ENCODE assay signal across 10 cellular contexts in genomic region chr18:75204262-75204977, GRCh38. TPM values are rescaled to one million over a fixed set of nuclear protein-coding genes. Genes with fewer than 3 reads are reported as not detected.
DNase-seq lines count a peak whose midpoint lies in the region; ATAC-seq and TF ChIP-seq lines count a peak whose summit lies in the region.
"Had no signal": no experiment of that assay in that cellular context is flagged by ENCODE, and none has a peak within 500 bp of the region (broad histone marks: within the 10 kb centered on the region; RNA-seq: fewer than 3 reads in every experiment).

No MANE protein-coding gene starts in this region.

- H3K18ac ChIP-seq in neuronal stem cell (ENCODE audit: low read length) = no peak overlapping the region

- no peak overlapping the region for H3K27ac ChIP-seq in neuronal stem cell (replicated peaks; ENCODE audit: low read length)

- peaks cover 0 to 51% (median 23%) of the 10 kb centered on the region in 3 experiments for H3K27me3 ChIP-seq in neuronal stem cell (ENCODE audit: control insufficient read depth in 3 of 3, insufficient read depth in 3 of 3, low read depth in 1 of 3, low read length in 3 of 3)

- H4K8ac ChIP-seq in neuronal stem cell (ENCODE audit: low read depth, low read length) = no peak overlapping the region

- peaks cover 2 to 38% (median 23%) of the 10 kb centered on the region in 3 donors for H3K27me3 Mint-ChIP-seq in CD14-positive monocyte (ENCODE audit: low read depth in 3 of 3)
- H3K27me3 Mint-ChIP-seq in activated CD4-positive, alpha-beta memory T cell treated with anti-CD3 and anti-CD28 coated beads for 36 hours = no peaks in the 10 kb centered on the region
- H3K27me3 Mint-ChIP-seq in glutamatergic neuron (ENCODE audit: unreplicated experiment) = peaks cover 15% of the 10 kb centered on the region

- H3K4me3 Mint-ChIP-seq in CD14-positive monocyte = peak overlapping the region; percentile 81 to 96
- H3K4me3 Mint-ChIP-seq in activated CD4-positive, alpha-beta memory T cell treated with anti-CD3 and anti-CD28 coated beads for 36 hours = peak overlapping the region; percentile 55
- H3K4me3 Mint-ChIP-seq in glutamatergic neuron (ENCODE audit: unreplicated experiment) = peak overlapping the region; percentile 73

- H3K4me1 Mint-ChIP-seq in CD14-positive monocyte (peaks cover 36% of the 10 kb centered on the region), glutamatergic neuron (ENCODE audit: low read depth, unreplicated experiment) (peaks cover 12% of the 10 kb centered on the region)
- peaks cover 55% of the 10 kb centered on the region for H3K4me1 Mint-ChIP-seq in activated CD4-positive, alpha-beta memory T cell treated with anti-CD3 and anti-CD28 coated beads for 36 hours (ENCODE audit: low read depth)

- H3K4me1 ChIP-seq in neuronal stem cell (ENCODE audit: control insufficient read depth in 2 of 2, insufficient read depth in 1 of 2, low read depth in 1 of 2, low read length in 2 of 2) = peaks cover 11 to 16% of the 10 kb centered on the region in 2 donors

- H2BK15ac ChIP-seq in neuronal stem cell (ENCODE audit: low read length) = no peak overlapping the region

- peak overlapping the region; percentile 47 for H3K23ac ChIP-seq in neuronal stem cell (ENCODE audit: low read depth, low read length, poor library complexity)

- peaks cover 0 to 1% (median 0%) of the 10 kb centered on the region in 7 donors for H3K9me3 Mint-ChIP-seq in CD14-positive monocyte
- no peaks in the 10 kb centered on the region for H3K9me3 Mint-ChIP-seq in activated CD4-positive, alpha-beta memory T cell treated with anti-CD3 and anti-CD28 coated beads for 36 hours
- peaks cover 11% of the 10 kb centered on the region for H3K9me3 Mint-ChIP-seq in glutamatergic neuron (ENCODE audit: unreplicated experiment)
- H3K9me3 Mint-ChIP-seq: IgD-negative memory B cell had no signal

- H3K9ac ChIP-seq in neuronal stem cell (ENCODE audit: low read depth, low read length, poor library complexity) = no peak overlapping the region

- H3K27ac Mint-ChIP-seq in CD14-positive monocyte = no peak overlapping the region
- H3K27ac Mint-ChIP-seq in activated CD4-positive, alpha-beta memory T cell treated with anti-CD3 and anti-CD28 coated beads for 36 hours = no peak overlapping the region
- H3K27ac Mint-ChIP-seq in glutamatergic neuron (ENCODE audit: unreplicated experiment) = no peak overlapping the region

- CTCF ChIA-PET in activated CD4-positive, alpha-beta memory T cell treated with anti-CD3 and anti-CD28 coated beads for 36 hours (lab: Charles Lee) = no interaction called here

- no CpG with 5 or more reads among the region's 70 CpGs for WGBS in neuronal stem cell (ENCODE audit: extremely low coverage in 2 of 2, insufficient read length in 2 of 2, insufficient replicate concordance in 1 of 2), 2 donors

- no peak overlapping the region for H2BK12ac ChIP-seq in neuronal stem cell (ENCODE audit: low read length)

- H3K14ac ChIP-seq in neuronal stem cell (ENCODE audit: low read length) = peak overlapping the region; percentile 27

- POLR2A ChIA-PET in activated CD4-positive, alpha-beta memory T cell treated with anti-CD3 and anti-CD28 coated beads for 36 hours (lab: Charles Lee) = no interaction called here

- H2BK5ac ChIP-seq in neuronal stem cell (ENCODE audit: low read length) = peak overlapping the region; percentile 32

- no peak overlapping the region for H4K91ac ChIP-seq in neuronal stem cell (ENCODE audit: low read depth, low read length, poor library complexity)

- no peak overlapping the region for H3K4ac ChIP-seq in neuronal stem cell (ENCODE audit: low read length)

- H3K36me3 Mint-ChIP-seq in CD14-positive monocyte = peaks cover 42 to 53% of the 10 kb centered on the region in 2 donors
- H3K36me3 Mint-ChIP-seq in activated CD4-positive, alpha-beta memory T cell treated with anti-CD3 and anti-CD28 coated beads for 36 hours = peaks cover 15% of the 10 kb centered on the region
- no peaks in the 10 kb centered on the region for H3K36me3 Mint-ChIP-seq in glutamatergic neuron (ENCODE audit: unreplicated experiment)

- peaks cover 4% of the 10 kb centered on the region for H3K79me1 ChIP-seq in neuronal stem cell (ENCODE audit: low read depth, low read length)

- DNase-seq in CD14-positive monocyte (ENCODE audit: low spot score) = no peak
- no peak for DNase-seq in activated CD4-positive, alpha-beta memory T cell treated with anti-CD3 and anti-CD28 coated beads for 36 hours
- peak; percentile 50 for DNase-seq in glutamatergic neuron
- peak; percentile 37 for DNase-seq in neuronal stem cell (ENCODE audit: low spot score)
- no peak for DNase-seq in D341Med (ENCODE audit: low spot score)
- DNase-seq: activated CD4-positive, alpha-beta T cell treated with anti-CD3 and anti-CD28 coated beads, Interleukin-2, amount 50 U/mL, for 1 hour had no signal

- ATAC-seq in HG03457 (IDR thresholded peaks at IDR 0.05; ENCODE audit: unreplicated experiment) (no peak), HG02588 (IDR thresholded peaks at IDR 0.05; ENCODE audit: unreplicated experiment) (no peak), HG03520 (IDR thresholded peaks at IDR 0.05; ENCODE audit: unreplicated experiment) (no peak)

- intact Hi-C loops in CD14-positive monocyte (cut with micrococcal nuclease) = loop anchor here (10.0 kb wide), 2 partner anchors 130 to 140 kb away; no protein-coding TSS in a partner anchor
- intact Hi-C loops in activated CD4-positive, alpha-beta memory T cell treated with anti-CD3 and anti-CD28 coated beads for 36 hours (cut with micrococcal nuclease) = no loop called here

- no peak overlapping the region for H2AK5ac ChIP-seq in neuronal stem cell (ENCODE audit: low read depth, low read length)

- no peak overlapping the region for H3K4me3 ChIP-seq in neuronal stem cell (ENCODE audit: low read length in 2 of 2)

- H3K9me3 ChIP-seq in neuronal stem cell (replicated peaks in 1 of 2; ENCODE audit: control insufficient read depth in 2 of 2, insufficient read depth in 1 of 2, low read depth in 1 of 2, low read length in 2 of 2) = no peaks in the 10 kb centered on the region

- H3K36me3 ChIP-seq in neuronal stem cell (replicated peaks in 1 of 2; ENCODE audit: control insufficient read depth in 2 of 2, insufficient read depth in 2 of 2, low read length in 2 of 2) = peaks cover 0 to 28% of the 10 kb centered on the region in 2 donors

- no peak overlapping the region for H2BK120ac ChIP-seq in neuronal stem cell (ENCODE audit: low read depth, low read length)

- H3K4me2 ChIP-seq in neuronal stem cell (ENCODE audit: insufficient read depth, low read length, poor library complexity, severe bottlenecking) = peak overlapping the region; percentile 39

- TF ChIP-seq CTCF in CD14-positive monocyte (IDR thresholded peaks at IDR 0.05) (no peak), glutamatergic neuron (IDR thresholded peaks at IDR 0.05; ENCODE audit: partially characterized antibody, unreplicated experiment) (no peak)

- no peak overlapping the region for H2AFZ ChIP-seq in neuronal stem cell (ENCODE audit: low read length)

RNA-seq across cellular contexts. Expression of gene PTGR3, which starts 4.5 kb away (rescaled TPM):
- 10 to 100 TPM; 15.5 to 27.5 TPM for polyA plus RNA-seq in CD14-positive monocyte
- total RNA-seq in activated CD4-positive, alpha-beta memory T cell treated with anti-CD3 and anti-CD28 coated beads for 36 hours = 10 to 100 TPM; 29.6 to 30.2 TPM
- 20.4 TPM for total RNA-seq in glutamatergic neuron (ENCODE audit: unreplicated experiment)
- 7.2 TPM for polyA plus RNA-seq in neuronal stem cell (2013, experiment 1 of 2)
- polyA plus RNA-seq in neuronal stem cell (2013, experiment 2 of 2) = 7.1 TPM

RNA-seq across cellular contexts. Expression of gene TSHZ1, which starts 6.2 kb away (rescaled TPM):
- 1 to 10 TPM in 1 of 2 donors, under 1 TPM in 1; 0.76 to 1.4 TPM for polyA plus RNA-seq in CD14-positive monocyte
- 10 to 100 TPM; 12.7 to 13.9 TPM for total RNA-seq in activated CD4-positive, alpha-beta memory T cell treated with anti-CD3 and anti-CD28 coated beads for 36 hours
- 5.3 TPM for total RNA-seq in glutamatergic neuron (ENCODE audit: unreplicated experiment)
- polyA plus RNA-seq in neuronal stem cell (2013, experiment 1 of 2) = 1.0 TPM
- polyA plus RNA-seq in neuronal stem cell (2013, experiment 2 of 2) = 0.96 TPM

Comparison
In these comparisons a context has a peak if more than half of its experiments do, and no peak if none do; other contexts are left out.
1. DNase-seq: peak in glutamatergic neuron (single experiment) and neuronal stem cell (single experiment); none in CD14-positive monocyte (single experiment), activated CD4-positive, alpha-beta memory T cell treated with anti-CD3 and anti-CD28 coated beads for 36 hours (single experiment) and D341Med (single experiment).
2. Peak in every context shown above with its lines, with median percentiles within 50 percentile points of each other: H3K4me3 Mint-ChIP-seq.